In the genomic region with DNA sequence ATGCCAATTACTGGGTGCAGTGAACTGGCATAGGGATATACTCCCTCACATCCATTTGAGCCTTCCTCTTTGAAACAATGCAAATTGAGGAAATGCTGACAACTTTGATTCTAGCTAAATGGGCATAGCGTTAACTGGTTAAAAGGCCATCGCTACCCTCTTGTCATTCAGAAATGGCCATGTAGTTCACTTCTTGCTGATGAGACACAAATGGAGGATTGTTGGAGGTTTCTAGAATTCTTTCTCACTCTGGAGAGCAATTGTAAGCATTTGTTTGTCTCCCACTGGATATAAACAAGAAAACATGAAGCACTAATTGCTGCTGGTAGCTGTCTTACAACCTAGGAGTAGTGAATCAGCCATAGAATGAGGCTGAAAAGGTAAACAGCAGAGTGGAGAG, we compare ENCODE assay signal across 26 cellular contexts. TPM values are rescaled to one million over a fixed set of nuclear protein-coding genes. Genes with fewer than 3 reads are reported as not detected.
DNase-seq lines count a peak whose midpoint lies in the region; ATAC-seq, FAIRE-seq and TF ChIP-seq lines count a peak whose summit lies in the region.
"Had no signal": no experiment of that assay in that cellular context is flagged by ENCODE, and none has a peak within 500 bp of the region (broad histone marks: within the 10 kb centered on the region; RNA-seq: fewer than 3 reads in every experiment).

No MANE protein-coding gene starts in this region.

- no peak overlapping the region for H4K91ac ChIP-seq in IMR-90 (ENCODE audit: insufficient read depth, low read depth, low read length)

- H3K36me3 Mint-ChIP-seq in endodermal cell (ENCODE audit: low read depth), result peaks cover 62% of the 10 kb centered on the region

- H3K27ac Mint-ChIP-seq in endodermal cell, result no peak overlapping the region
- H3K27ac Mint-ChIP-seq: CD14-positive monocyte; CD4-positive, alpha-beta memory T cell; CD4-positive, CD25-positive, alpha-beta regulatory T cell had no signal

- no peaks in the 10 kb centered on the region for H3K27me3 ChIP-seq in HepG2 (ENCODE audit: control insufficient read depth in 1 of 2, insufficient read depth in 2 of 2, low read length in 2 of 2)
- no peaks in the 10 kb centered on the region for H3K27me3 ChIP-seq in right lobe of liver
- H3K27me3 ChIP-seq in IMR-90 (ENCODE audit: control insufficient read depth, insufficient read depth, low read length), result no peaks in the 10 kb centered on the region
- H3K27me3 ChIP-seq in endodermal cell (ENCODE audit: control insufficient read depth, insufficient read depth, low read length, poor library complexity, severe bottlenecking), result no peaks in the 10 kb centered on the region
- H3K27me3 ChIP-seq: BE2C, BLaER1 had no signal

- WGBS in HepG2 (ENCODE audit: low lambda C conversion rate), result 100% methylated on average over 2 of the region's 2 CpGs
- WGBS in right lobe of liver (ENCODE audit: insufficient coverage, low coverage, low lambda C conversion rate, missing lambda C conversion rate), result 96% methylated on average over 2 of the region's 2 CpGs
- no CpG with 5 or more reads among the region's 2 CpGs for WGBS in IMR-90 (ENCODE audit: extremely low coverage in 2 of 2, insufficient read length in 1 of 2), 2 experiments
- WGBS in endodermal cell (ENCODE audit: insufficient coverage in 1 of 2, insufficient read length in 1 of 2), 2 experiments, result 98 to 100% methylated on average over 2 of the region's 2 CpGs

- H3K4me3 Mint-ChIP-seq in endodermal cell, result no peak overlapping the region
- H3K4me3 Mint-ChIP-seq: CD14-positive monocyte; CD4-positive, alpha-beta memory T cell; CD4-positive, CD25-positive, alpha-beta regulatory T cell; CD8-positive, alpha-beta memory T cell had no signal

- no peak overlapping the region for H2AK9ac ChIP-seq in IMR-90 (replicated peaks; ENCODE audit: low read depth, low read length, poor library complexity)

- peaks cover 44% of the 10 kb centered on the region for H3K9me3 Mint-ChIP-seq in endodermal cell
- H3K9me3 Mint-ChIP-seq: CD4-positive, alpha-beta memory T cell had no signal

- no peak overlapping the region for H3K9ac ChIP-seq in HepG2 (ENCODE audit: insufficient read depth, low read depth, low read length)
- no peak overlapping the region for H3K9ac ChIP-seq in IMR-90 (ENCODE audit: low read depth, low read length)
- no peak overlapping the region for H3K9ac ChIP-seq in endodermal cell (ENCODE audit: extremely low read depth, low read length, poor library complexity, severe bottlenecking)
- H3K9ac ChIP-seq: BLaER1 had no signal

- ATAC-seq in HepG2, result no peak; the same call in 2 of the 3 replicates
- ATAC-seq in right lobe of liver, result no peak
- no peak for ATAC-seq in IMR-90 (ENCODE audit: low read depth)
- ATAC-seq: GM12878 had no signal

- H4K5ac ChIP-seq in IMR-90 (ENCODE audit: low read depth, low read length), result no peak overlapping the region

- H3K4me2 ChIP-seq in HepG2 (ENCODE audit: low read depth, low read length) (no peak overlapping the region), IMR-90 (ENCODE audit: low read depth, low read length) (no peak overlapping the region)
- H3K4me2 ChIP-seq: BLaER1 had no signal

- CTCF ChIA-PET in HepG2 (lab: Yijun Ruan, JAX; ENCODE audit: low intra/inter-chr PET ratio, low total read pairs) (no interaction called here), IMR-90 (lab: Yijun Ruan, JAX) (no interaction called here)

- H3K14ac ChIP-seq in IMR-90 (replicated peaks; ENCODE audit: low read depth, low read length), result no peak overlapping the region

- TF ChIP-seq RAD21 in HepG2 (CRISPR knock-in tag; IDR thresholded peaks at IDR 0.05) (no peak), IMR-90 (IDR thresholded peaks at IDR 0.05; ENCODE audit: low read length) (no peak)

- no peak overlapping the region for H3K4ac ChIP-seq in IMR-90 (ENCODE audit: low read depth, low read length)

- no TSS peak for BruUV-seq in HepG2 (replicated peaks; lab: Mats Ljungman, UMichigan)
- no TSS peak for BruUV-seq in IMR-90 (replicated peaks; lab: Mats Ljungman, UMichigan)

- intact Hi-C loops in HepG2 (cut with micrococcal nuclease; ENCODE audit: unreplicated experiment) (no loop called here), right lobe of liver (cut with DNase I) (no loop called here), IMR-90 (cut with micrococcal nuclease) (no loop called here)

- peaks cover 11% of the 10 kb centered on the region for H3K4me1 ChIP-seq in HepG2 (ENCODE audit: insufficient read depth, low read length)
- peaks cover 0 to 9% (median 0%) of the 10 kb centered on the region in 4 donors for H3K4me1 ChIP-seq in right lobe of liver
- no peaks in the 10 kb centered on the region for H3K4me1 ChIP-seq in IMR-90 (ENCODE audit: control insufficient read depth, insufficient read depth, low read length)
- H3K4me1 ChIP-seq in endodermal cell (ENCODE audit: control insufficient read depth, insufficient read depth, low read length), result no peaks in the 10 kb centered on the region
- H3K4me1 ChIP-seq: BE2C, BLaER1 had no signal

- H3K9me1 ChIP-seq in IMR-90 (ENCODE audit: insufficient read depth, low read length), result peaks cover 2% of the 10 kb centered on the region; the same call in 1 of the 2 replicates

- H3K36me3 ChIP-seq in HepG2 (replicated peaks in 1 of 2; ENCODE audit: control insufficient read depth in 1 of 2, insufficient read depth in 2 of 2, low read length in 2 of 2), result peaks cover 7 to 25% of the 10 kb centered on the region in 2 experiments; a peak in 4 of 5 replicates
- peaks cover 0 to 28% (median 26%) of the 10 kb centered on the region in 4 donors for H3K36me3 ChIP-seq in right lobe of liver
- H3K36me3 ChIP-seq in IMR-90 (ENCODE audit: control insufficient read depth, insufficient read depth, low read length), result peaks cover 22% of the 10 kb centered on the region
- H3K36me3 ChIP-seq in endodermal cell (ENCODE audit: control insufficient read depth, insufficient read depth, low read length), result peaks cover 34% of the 10 kb centered on the region

- no peak for TF ChIP-seq POLR2A in HepG2 (IDR thresholded peaks at IDR 0.05; ENCODE audit: insufficient read depth in 1 of 2, low read depth in 2 of 2, low read length in 2 of 2)
- TF ChIP-seq POLR2A in right lobe of liver (IDR thresholded peaks at IDR 0.05), result no peak
- TF ChIP-seq POLR2A in IMR-90 (IDR thresholded peaks at IDR 0.05; ENCODE audit: low read depth, low read length), result no peak

- no peak overlapping the region for H3K23ac ChIP-seq in IMR-90 (ENCODE audit: low read depth, low read length)

- no peak overlapping the region for H2AK5ac ChIP-seq in IMR-90 (ENCODE audit: low read depth, low read length)

- no peaks in the 10 kb centered on the region for H4K20me1 ChIP-seq in HepG2 (ENCODE audit: insufficient read depth, low read length)
- no peaks in the 10 kb centered on the region for H4K20me1 ChIP-seq in IMR-90 (ENCODE audit: insufficient read depth, low read length)
- H4K20me1 ChIP-seq: BLaER1 had no signal

- TF ChIP-seq CTCF in HepG2 (CRISPR knock-in tag; IDR thresholded peaks at IDR 0.05), result no peak
- TF ChIP-seq CTCF in right lobe of liver (IDR thresholded peaks at IDR 0.05), result no peak
- TF ChIP-seq CTCF in IMR-90 (conservative IDR thresholded peaks at IDR 0.05; ENCODE audit: low read depth, low read length), result no peak
- TF ChIP-seq CTCF in endodermal cell (conservative IDR thresholded peaks at IDR 0.05), result no peak

- no peak for DNase-seq in HepG2 (ENCODE audit: low spot score)
- no peak for DNase-seq in right lobe of liver
- DNase-seq in IMR-90, result no peak
- DNase-seq in endodermal cell, result no peak
- DNase-seq in substantia nigra (lab: John Stamatoyannopoulos, UW), result no peak
- no peak for DNase-seq in NCI-H2081 treated with DMSO at 0.1 percent for 48 hours (lab: John Stamatoyannopoulos, UW)
- DNase-seq: ACHN; BE2C; C1 segment of cervical spinal cord; CD4-positive, alpha-beta memory T cell; CD4-positive, CD25-positive, alpha-beta regulatory T cell; CD8-positive, alpha-beta memory T cell; COR-L47; DMS 273 treated with DMSO at 0.1 percent for 48 hours; DMS153; DMS53; DMS79; DND-41; EL; GDM1 had no signal

- H2AFZ ChIP-seq in HepG2 (ENCODE audit: low read length) (no peak overlapping the region), IMR-90 (replicated peaks; ENCODE audit: low read length, poor library complexity) (no peak overlapping the region)

- no peak overlapping the region for H3K56ac ChIP-seq in IMR-90 (ENCODE audit: extremely low read depth, insufficient read depth, low read length)

- H3K27ac ChIP-seq in HepG2 (ENCODE audit: extremely low read length, insufficient read depth, low read length) (no peak overlapping the region), right lobe of liver (no peak overlapping the region), IMR-90 (ENCODE audit: insufficient read depth, low read length) (no peak overlapping the region), endodermal cell (ENCODE audit: low read depth, low read length) (no peak overlapping the region), substantia nigra (ENCODE audit: low read depth, low read length, poor library complexity, severe bottlenecking) (no peak overlapping the region)
- H3K27ac ChIP-seq: 22Rv1, BLaER1 had no signal

- no peaks in the 10 kb centered on the region for H3K79me1 ChIP-seq in IMR-90 (ENCODE audit: low read depth in 1 of 2, low read length in 2 of 2)

- H3K4me3 ChIP-seq in HepG2 (replicated peaks in 1 of 3; ENCODE audit: insufficient read depth in 1 of 3, low read depth in 2 of 3, low read length in 3 of 3) (no peak overlapping the region), right lobe of liver (no peak overlapping the region), IMR-90 (ENCODE audit: insufficient read depth, low read depth, low read length) (no peak overlapping the region), endodermal cell (ENCODE audit: low read length) (peak overlapping the region; percentile 13)
- H3K4me3 ChIP-seq: BLaER1, GM12878 had no signal

- H2BK120ac ChIP-seq in IMR-90 (ENCODE audit: low read depth, low read length), result no peak overlapping the region

- in situ Hi-C loops in HepG2 (cut with HindIII; ENCODE audit: extremely low pct_ligation_motif_present, low pct_unique_long_range_greater_than_20kb) (no loop called here), IMR-90 (cut with MboI; ENCODE audit: low sequenced_read_pairs) (no loop called here)

- H3K4me1 Mint-ChIP-seq in endodermal cell, result peaks cover 18% of the 10 kb centered on the region
- H3K4me1 Mint-ChIP-seq: CD14-positive monocyte; CD4-positive, alpha-beta memory T cell had no signal

- TF ChIP-seq EP300 in HepG2 (IDR thresholded peaks at IDR 0.05; ENCODE audit: low read depth in 2 of 2, low read length in 2 of 2) (no peak), HepG2 (CRISPR knock-in tag; IDR thresholded peaks at IDR 0.05; ENCODE audit: borderline replicate concordance) (no peak)

- H3K79me2 ChIP-seq in HepG2 (ENCODE audit: insufficient read depth, low read length), result no peaks in the 10 kb centered on the region

- dilution Hi-C loops in IMR-90 (cut with HindIII; ENCODE audit: low sequenced_read_pairs, unreplicated experiment), result no loop called here

- no peak overlapping the region for H3K18ac ChIP-seq in IMR-90 (ENCODE audit: low read depth, low read length)

- H3K27me3 Mint-ChIP-seq in endodermal cell (ENCODE audit: insufficient read depth), result no peaks in the 10 kb centered on the region
- H3K27me3 Mint-ChIP-seq: CD4-positive, alpha-beta memory T cell; CD4-positive, CD25-positive, alpha-beta regulatory T cell; CD8-positive, alpha-beta memory T cell had no signal

- no peak overlapping the region for H2BK20ac ChIP-seq in IMR-90 (ENCODE audit: low read depth, low read length)

- no peak overlapping the region for H2BK5ac ChIP-seq in IMR-90 (ENCODE audit: low read depth, low read length, poor library complexity, severe bottlenecking)

- FAIRE-seq in HepG2 (lab: Jason Lieb, UNC), result no peak
- FAIRE-seq: GM12892, GM18507 had no signal

- POLR2A ChIA-PET in HepG2 (lab: Yijun Ruan, JAX) (no interaction called here), IMR-90 (lab: Charles Lee; ENCODE audit: unreplicated experiment) (no interaction called here)

- H3K9me3 ChIP-seq in HepG2 (ENCODE audit: low read length) (no peaks in the 10 kb centered on the region), right lobe of liver (no peaks in the 10 kb centered on the region), IMR-90 (ENCODE audit: control insufficient read depth, insufficient read depth, low read length) (no peaks in the 10 kb centered on the region), endodermal cell (ENCODE audit: control insufficient read depth, low read length) (peaks cover 70% of the 10 kb centered on the region)
- H3K9me3 ChIP-seq: BE2C had no signal

- H2BK15ac ChIP-seq in IMR-90 (ENCODE audit: low read depth, low read length), result no peak overlapping the region

- H4K8ac ChIP-seq in IMR-90 (ENCODE audit: low read depth in 2 of 2, low read length in 2 of 2), result no peak overlapping the region

RNA-seq across cellular contexts. Expression of gene PRDX6, which starts 14.4 kb away (rescaled TPM):
- 309 and 409 TPM in 2 replicates for total RNA-seq in HepG2 (2016; rRNA removed; fragmentation: Illumina TruSeq; extraction: Trizol)
- 101 and 108 TPM in 2 replicates for total RNA-seq in HepG2 (2016; cell fraction: cytosol; rRNA removed; fragmentation: Illumina TruSeq; extraction: Trizol; ENCODE audit: low read depth)
- total RNA-seq in HepG2 (2016; cell fraction: insoluble cytoplasmic fraction; rRNA removed; fragmentation: Illumina TruSeq; extraction: Trizol), result 290 and 420 TPM in 2 replicates
- 163 and 164 TPM in 2 replicates for total RNA-seq in HepG2 (2016; cell fraction: membrane; rRNA removed; fragmentation: Illumina TruSeq; extraction: Trizol)
- total RNA-seq in HepG2 (2016; cell fraction: nucleus; rRNA removed; fragmentation: Illumina TruSeq; extraction: Trizol), result 158 and 162 TPM in 2 replicates
- polyA plus RNA-seq in HepG2 (2011; rRNA removed), result 182 and 224 TPM in 2 replicates
- 148 and 182 TPM in 2 replicates for polyA plus RNA-seq in HepG2 (2011; cell fraction: cytosol; rRNA removed)
- polyA plus RNA-seq in HepG2 (2011; cell fraction: nucleus; rRNA removed), result 77.5 and 98.5 TPM in 2 replicates
- polyA plus RNA-seq in HepG2 (2012), result 214 and 298 TPM in 2 replicates
- polyA plus RNA-seq in HepG2 (2016; cell fraction: cytosol; fragmentation: Illumina TruSeq; extraction: Trizol; ENCODE audit: low read depth), result 220 and 232 TPM in 2 replicates
- polyA plus RNA-seq in HepG2 (2016; cell fraction: insoluble cytoplasmic fraction; fragmentation: Illumina TruSeq; extraction: Trizol; ENCODE audit: low read depth), result 592 and 617 TPM in 2 replicates
- 227 and 237 TPM in 2 replicates for polyA plus RNA-seq in HepG2 (2016; cell fraction: membrane; fragmentation: Illumina TruSeq; extraction: Trizol; ENCODE audit: low read depth)
- polyA plus RNA-seq in HepG2 (2016; cell fraction: nucleus; fragmentation: Illumina TruSeq; extraction: Trizol; ENCODE audit: insufficient read depth, low read depth), result 302 and 311 TPM in 2 replicates
- polyA minus RNA-seq in HepG2 (2011; rRNA and poly(A)+ RNA removed; ENCODE audit: low replicate concordance), result 405 and 1,001 TPM in 2 replicates
- polyA minus RNA-seq in HepG2 (2011; cell fraction: cytosol; rRNA and poly(A)+ RNA removed), result 141 and 192 TPM in 2 replicates
- polyA minus RNA-seq in HepG2 (2011; cell fraction: nucleus; rRNA and poly(A)+ RNA removed), result 97.6 and 120 TPM in 2 replicates
- 100 to 1,000 TPM; 213 to 552 (median 407) TPM for total RNA-seq in right lobe of liver
- 293 and 373 TPM in 2 replicates for total RNA-seq in IMR-90 (2012; rRNA removed)
- 348 and 426 TPM in 2 replicates for polyA plus RNA-seq in IMR-90 (2012; rRNA removed)
- polyA plus RNA-seq in IMR-90 (2012; cell fraction: cytosol; rRNA removed), result 183 and 353 TPM in 2 replicates
- polyA plus RNA-seq in IMR-90 (2012; cell fraction: nucleus; rRNA removed; ENCODE audit: low replicate concordance), result 78.5 and 401 TPM in 2 replicates
- 100 to 1,000 TPM; 483 to 623 TPM for total RNA-seq in endodermal cell
- polyA plus RNA-seq in endodermal cell (2013, experiment 1 of 2), result 313 TPM
- polyA plus RNA-seq in endodermal cell (2013, experiment 2 of 2), result 304 TPM
